7 cellular contexts compared by ENCODE assay signal in the genomic region with DNA sequence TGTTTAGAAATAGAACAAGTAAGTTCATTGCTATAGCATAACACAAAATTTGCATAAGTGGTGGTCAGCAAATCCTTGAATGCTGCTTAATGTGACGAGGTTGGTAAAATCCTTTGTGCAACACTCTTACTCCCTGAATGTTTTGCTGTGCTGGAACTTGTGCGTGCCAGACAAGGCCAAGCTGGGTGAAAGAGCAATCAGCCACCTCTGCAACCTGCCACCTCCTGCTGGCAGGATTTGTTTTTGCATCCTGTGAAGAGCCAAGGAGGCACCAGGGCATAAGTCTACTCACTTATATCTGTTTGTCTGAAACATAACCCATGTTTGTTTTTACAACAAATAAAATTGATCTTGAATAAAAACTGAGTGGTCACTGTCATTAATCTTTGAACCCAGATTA. TPM values are rescaled to one million over a fixed set of nuclear protein-coding genes. Genes with fewer than 3 reads are reported as not detected.
"Had no signal": no experiment of that assay in that cellular context is flagged by ENCODE, and none has a peak within 500 bp of the region (broad histone marks: within the 10 kb centered on the region; RNA-seq: fewer than 3 reads in every experiment).

No MANE protein-coding gene starts in this region.

RNA-seq across cellular contexts. Expression of a gene that starts 53.0 kb away (rescaled TPM):
- total RNA-seq: activated CD4-positive, alpha-beta T cell treated with anti-CD3 and anti-CD28 coated beads, Interleukin-2, amount 10 ng/mL, durations not matched to agents 7 days and 5 days; breast epithelium; naive thymus-derived CD4-positive, alpha-beta T cell; pulmonary artery endothelial cell; smooth muscle cell; vagina had no signal
- polyA plus RNA-seq: naive thymus-derived CD4-positive, alpha-beta T cell; ovary had no signal
